ENCODE assay signal across 1 cellular context in the genomic region with DNA sequence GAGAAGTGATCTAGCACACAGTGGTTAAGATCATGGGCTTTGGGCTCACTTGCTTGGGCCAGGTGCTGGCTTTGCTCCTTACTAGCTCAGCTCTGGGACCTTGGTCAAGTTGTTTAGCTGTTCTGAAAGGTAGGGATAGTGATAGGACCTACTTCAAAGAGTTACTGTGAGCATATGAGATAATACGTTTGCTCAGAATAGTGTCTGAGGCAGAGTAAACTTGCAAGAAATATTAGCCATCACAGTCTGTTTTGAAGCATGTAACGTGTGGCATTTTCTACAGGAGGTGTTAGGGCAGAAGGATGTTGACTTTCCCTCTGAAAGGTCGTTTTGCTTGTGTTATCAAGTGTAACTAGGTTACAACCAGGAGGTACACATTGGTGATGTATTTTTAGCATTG.
TF ChIP-seq lines count a peak whose summit lies in the region.

No MANE protein-coding gene starts in this region.

TF ChIP-seq in IMR-90, 13 proteins besides CTCF, POLR2A, EP300 and RAD21 (continued from another document):
- TF ChIP-seq, protein P1, sequence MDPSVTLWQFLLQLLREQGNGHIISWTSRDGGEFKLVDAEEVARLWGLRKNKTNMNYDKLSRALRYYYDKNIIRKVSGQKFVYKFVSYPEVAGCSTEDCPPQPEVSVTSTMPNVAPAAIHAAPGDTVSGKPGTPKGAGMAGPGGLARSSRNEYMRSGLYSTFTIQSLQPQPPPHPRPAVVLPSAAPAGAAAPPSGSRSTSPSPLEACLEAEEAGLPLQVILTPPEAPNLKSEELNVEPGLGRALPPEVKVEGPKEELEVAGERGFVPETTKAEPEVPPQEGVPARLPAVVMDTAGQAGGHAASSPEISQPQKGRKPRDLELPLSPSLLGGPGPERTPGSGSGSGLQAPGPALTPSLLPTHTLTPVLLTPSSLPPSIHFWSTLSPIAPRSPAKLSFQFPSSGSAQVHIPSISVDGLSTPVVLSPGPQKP (IDR thresholded peaks at IDR 0.05; ENCODE audit: borderline replicate concordance, low read depth, low read length), result no peak
- TF ChIP-seq MXI1 (IDR thresholded peaks at IDR 0.05; ENCODE audit: borderline replicate concordance, low read depth, low read length) (no peak), MAFK (IDR thresholded peaks at IDR 0.05; ENCODE audit: low read depth, low read length) (no peak), CEBPB (IDR thresholded peaks at IDR 0.05; ENCODE audit: low read depth, low read length) (no peak)
